In the genomic region with DNA sequence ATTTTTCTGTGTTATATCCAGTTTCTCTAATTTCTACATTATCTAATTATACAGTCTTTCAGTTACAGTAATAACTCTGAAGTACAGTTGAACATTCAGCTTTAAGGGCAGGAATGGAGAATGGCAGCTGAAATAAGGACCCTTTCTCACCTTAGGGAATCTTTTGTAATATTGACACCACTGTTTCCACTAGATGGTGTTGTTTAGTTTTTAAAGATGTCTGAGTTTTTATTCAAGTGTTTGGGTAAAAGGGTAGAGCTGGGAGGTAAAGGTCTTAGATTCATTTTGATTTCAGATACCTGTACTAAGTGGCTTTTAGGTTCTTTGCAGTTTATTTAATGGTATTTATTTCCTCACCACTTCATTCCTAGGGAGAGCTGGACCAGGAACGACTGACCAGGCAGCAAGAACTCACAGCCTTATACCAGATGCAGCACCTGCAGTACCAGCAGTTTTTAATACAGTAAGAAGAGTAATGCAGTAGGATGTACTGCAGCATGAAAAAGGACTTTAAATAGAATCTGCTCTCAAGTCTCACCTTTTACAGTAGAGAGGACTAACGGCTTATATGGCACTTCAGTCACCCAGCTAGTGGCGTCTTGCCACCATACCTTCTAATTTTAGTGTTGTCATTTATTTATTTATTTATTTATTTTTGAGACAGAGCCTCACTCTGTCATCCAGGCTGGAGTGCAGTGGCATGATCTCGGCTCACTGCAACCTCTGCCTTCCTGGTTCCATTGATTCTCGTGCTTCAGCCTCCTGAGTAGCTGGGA, we compare ENCODE assay signal across 2 cellular contexts.
TF ChIP-seq lines count a peak whose summit lies in the region.

No MANE protein-coding gene starts in this region.

TF ChIP-seq in HepG2, 621 proteins besides CTCF, POLR2A, EP300 and RAD21:
- TF ChIP-seq STAG1 (CRISPR knock-in tag; IDR thresholded peaks at IDR 0.05), result 0 out of 2 replicates have a peak, but pooled peaks have one; percentile 28
- no peak for TF ChIP-seq AKAP8 (CRISPR knock-in tag; IDR thresholded peaks at IDR 0.05)
TF ChIP-seq in HepG2: peak in this region for 1.

TF ChIP-seq in GM23338, 12 proteins besides CTCF, POLR2A, EP300 and RAD21:
- no peak for TF ChIP-seq EZH2 (IDR thresholded peaks at IDR 0.05; ENCODE audit: low read depth, unreplicated experiment)
- TF ChIP-seq EZH2phosphoT487 (IDR thresholded peaks at IDR 0.05; ENCODE audit: unreplicated experiment), result no peak
- TF ChIP-seq, protein P1, sequence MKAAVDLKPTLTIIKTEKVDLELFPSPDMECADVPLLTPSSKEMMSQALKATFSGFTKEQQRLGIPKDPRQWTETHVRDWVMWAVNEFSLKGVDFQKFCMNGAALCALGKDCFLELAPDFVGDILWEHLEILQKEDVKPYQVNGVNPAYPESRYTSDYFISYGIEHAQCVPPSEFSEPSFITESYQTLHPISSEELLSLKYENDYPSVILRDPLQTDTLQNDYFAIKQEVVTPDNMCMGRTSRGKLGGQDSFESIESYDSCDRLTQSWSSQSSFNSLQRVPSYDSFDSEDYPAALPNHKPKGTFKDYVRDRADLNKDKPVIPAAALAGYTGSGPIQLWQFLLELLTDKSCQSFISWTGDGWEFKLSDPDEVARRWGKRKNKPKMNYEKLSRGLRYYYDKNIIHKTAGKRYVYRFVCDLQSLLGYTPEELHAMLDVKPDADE (IDR thresholded peaks at IDR 0.05), result no peak
- TF ChIP-seq STAT1 (IDR thresholded peaks at IDR 0.05; ENCODE audit: unreplicated experiment), result no peak
- no peak for TF ChIP-seq NANOG (IDR thresholded peaks at IDR 0.05; ENCODE audit: borderline replicate concordance)
- no peak for TF ChIP-seq JUNB (IDR thresholded peaks at IDR 0.05; ENCODE audit: unreplicated experiment)
- TF ChIP-seq ZNF331 (CRISPR knock-in tag; IDR thresholded peaks at IDR 0.05; ENCODE audit: low read depth), result no peak
- TF ChIP-seq, protein P2, sequence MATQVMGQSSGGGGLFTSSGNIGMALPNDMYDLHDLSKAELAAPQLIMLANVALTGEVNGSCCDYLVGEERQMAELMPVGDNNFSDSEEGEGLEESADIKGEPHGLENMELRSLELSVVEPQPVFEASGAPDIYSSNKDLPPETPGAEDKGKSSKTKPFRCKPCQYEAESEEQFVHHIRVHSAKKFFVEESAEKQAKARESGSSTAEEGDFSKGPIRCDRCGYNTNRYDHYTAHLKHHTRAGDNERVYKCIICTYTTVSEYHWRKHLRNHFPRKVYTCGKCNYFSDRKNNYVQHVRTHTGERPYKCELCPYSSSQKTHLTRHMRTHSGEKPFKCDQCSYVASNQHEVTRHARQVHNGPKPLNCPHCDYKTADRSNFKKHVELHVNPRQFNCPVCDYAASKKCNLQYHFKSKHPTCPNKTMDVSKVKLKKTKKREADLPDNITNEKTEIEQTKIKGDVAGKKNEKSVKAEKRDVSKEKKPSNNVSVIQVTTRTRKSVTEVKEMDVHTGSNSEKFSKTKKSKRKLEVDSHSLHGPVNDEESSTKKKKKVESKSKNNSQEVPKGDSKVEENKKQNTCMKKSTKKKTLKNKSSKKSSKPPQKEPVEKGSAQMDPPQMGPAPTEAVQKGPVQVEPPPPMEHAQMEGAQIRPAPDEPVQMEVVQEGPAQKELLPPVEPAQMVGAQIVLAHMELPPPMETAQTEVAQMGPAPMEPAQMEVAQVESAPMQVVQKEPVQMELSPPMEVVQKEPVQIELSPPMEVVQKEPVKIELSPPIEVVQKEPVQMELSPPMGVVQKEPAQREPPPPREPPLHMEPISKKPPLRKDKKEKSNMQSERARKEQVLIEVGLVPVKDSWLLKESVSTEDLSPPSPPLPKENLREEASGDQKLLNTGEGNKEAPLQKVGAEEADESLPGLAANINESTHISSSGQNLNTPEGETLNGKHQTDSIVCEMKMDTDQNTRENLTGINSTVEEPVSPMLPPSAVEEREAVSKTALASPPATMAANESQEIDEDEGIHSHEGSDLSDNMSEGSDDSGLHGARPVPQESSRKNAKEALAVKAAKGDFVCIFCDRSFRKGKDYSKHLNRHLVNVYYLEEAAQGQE (IDR thresholded peaks at IDR 0.05; ENCODE audit: unreplicated experiment), result no peak
- no peak for TF ChIP-seq CREB1 (CRISPR knock-in tag; IDR thresholded peaks at IDR 0.05; ENCODE audit: low read depth)
- no peak for TF ChIP-seq ZNF114 (CRISPR knock-in tag; IDR thresholded peaks at IDR 0.05)
- TF ChIP-seq, protein P3, sequence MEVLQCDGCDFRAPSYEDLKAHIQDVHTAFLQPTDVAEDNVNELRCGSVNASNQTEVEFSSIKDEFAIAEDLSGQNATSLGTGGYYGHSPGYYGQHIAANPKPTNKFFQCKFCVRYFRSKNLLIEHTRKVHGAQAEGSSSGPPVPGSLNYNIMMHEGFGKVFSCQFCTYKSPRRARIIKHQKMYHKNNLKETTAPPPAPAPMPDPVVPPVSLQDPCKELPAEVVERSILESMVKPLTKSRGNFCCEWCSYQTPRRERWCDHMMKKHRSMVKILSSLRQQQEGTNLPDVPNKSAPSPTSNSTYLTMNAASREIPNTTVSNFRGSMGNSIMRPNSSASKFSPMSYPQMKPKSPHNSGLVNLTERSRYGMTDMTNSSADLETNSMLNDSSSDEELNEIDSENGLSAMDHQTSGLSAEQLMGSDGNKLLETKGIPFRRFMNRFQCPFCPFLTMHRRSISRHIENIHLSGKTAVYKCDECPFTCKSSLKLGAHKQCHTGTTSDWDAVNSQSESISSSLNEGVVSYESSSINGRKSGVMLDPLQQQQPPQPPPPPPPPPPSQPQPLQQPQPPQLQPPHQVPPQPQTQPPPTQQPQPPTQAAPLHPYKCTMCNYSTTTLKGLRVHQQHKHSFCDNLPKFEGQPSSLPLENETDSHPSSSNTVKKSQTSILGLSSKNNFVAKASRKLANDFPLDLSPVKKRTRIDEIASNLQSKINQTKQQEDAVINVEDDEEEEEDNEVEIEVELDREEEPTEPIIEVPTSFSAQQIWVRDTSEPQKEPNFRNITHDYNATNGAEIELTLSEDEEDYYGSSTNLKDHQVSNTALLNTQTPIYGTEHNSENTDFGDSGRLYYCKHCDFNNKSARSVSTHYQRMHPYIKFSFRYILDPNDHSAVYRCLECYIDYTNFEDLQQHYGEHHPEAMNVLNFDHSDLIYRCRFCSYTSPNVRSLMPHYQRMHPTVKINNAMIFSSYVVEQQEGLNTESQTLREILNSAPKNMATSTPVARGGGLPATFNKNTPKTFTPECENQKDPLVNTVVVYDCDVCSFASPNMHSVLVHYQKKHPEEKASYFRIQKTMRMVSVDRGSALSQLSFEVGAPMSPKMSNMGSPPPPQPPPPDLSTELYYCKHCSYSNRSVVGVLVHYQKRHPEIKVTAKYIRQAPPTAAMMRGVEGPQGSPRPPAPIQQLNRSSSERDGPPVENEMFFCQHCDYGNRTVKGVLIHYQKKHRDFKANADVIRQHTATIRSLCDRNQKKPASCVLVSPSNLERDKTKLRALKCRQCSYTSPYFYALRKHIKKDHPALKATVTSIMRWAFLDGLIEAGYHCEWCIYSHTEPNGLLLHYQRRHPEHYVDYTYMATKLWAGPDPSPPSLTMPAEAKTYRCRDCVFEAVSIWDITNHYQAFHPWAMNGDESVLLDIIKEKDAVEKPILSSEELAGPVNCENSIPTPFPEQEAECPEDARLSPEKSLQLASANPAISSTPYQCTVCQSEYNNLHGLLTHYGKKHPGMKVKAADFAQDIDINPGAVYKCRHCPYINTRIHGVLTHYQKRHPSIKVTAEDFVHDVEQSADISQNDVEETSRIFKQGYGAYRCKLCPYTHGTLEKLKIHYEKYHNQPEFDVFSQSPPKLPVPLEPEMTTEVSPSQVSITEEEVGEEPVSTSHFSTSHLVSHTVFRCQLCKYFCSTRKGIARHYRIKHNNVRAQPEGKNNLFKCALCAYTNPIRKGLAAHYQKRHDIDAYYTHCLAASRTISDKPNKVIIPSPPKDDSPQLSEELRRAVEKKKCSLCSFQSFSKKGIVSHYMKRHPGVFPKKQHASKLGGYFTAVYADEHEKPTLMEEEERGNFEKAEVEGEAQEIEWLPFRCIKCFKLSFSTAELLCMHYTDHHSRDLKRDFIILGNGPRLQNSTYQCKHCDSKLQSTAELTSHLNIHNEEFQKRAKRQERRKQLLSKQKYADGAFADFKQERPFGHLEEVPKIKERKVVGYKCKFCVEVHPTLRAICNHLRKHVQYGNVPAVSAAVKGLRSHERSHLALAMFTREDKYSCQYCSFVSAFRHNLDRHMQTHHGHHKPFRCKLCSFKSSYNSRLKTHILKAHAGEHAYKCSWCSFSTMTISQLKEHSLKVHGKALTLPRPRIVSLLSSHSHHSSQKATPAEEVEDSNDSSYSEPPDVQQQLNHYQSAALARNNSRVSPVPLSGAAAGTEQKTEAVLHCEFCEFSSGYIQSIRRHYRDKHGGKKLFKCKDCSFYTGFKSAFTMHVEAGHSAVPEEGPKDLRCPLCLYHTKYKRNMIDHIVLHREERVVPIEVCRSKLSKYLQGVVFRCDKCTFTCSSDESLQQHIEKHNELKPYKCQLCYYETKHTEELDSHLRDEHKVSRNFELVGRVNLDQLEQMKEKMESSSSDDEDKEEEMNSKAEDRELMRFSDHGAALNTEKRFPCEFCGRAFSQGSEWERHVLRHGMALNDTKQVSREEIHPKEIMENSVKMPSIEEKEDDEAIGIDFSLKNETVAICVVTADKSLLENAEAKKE (CRISPR knock-in tag; IDR thresholded peaks at IDR 0.05), result no peak
TF ChIP-seq in GM23338: peak in this region for 0.
